8 cellular contexts compared by ENCODE assay signal in the genomic region with DNA sequence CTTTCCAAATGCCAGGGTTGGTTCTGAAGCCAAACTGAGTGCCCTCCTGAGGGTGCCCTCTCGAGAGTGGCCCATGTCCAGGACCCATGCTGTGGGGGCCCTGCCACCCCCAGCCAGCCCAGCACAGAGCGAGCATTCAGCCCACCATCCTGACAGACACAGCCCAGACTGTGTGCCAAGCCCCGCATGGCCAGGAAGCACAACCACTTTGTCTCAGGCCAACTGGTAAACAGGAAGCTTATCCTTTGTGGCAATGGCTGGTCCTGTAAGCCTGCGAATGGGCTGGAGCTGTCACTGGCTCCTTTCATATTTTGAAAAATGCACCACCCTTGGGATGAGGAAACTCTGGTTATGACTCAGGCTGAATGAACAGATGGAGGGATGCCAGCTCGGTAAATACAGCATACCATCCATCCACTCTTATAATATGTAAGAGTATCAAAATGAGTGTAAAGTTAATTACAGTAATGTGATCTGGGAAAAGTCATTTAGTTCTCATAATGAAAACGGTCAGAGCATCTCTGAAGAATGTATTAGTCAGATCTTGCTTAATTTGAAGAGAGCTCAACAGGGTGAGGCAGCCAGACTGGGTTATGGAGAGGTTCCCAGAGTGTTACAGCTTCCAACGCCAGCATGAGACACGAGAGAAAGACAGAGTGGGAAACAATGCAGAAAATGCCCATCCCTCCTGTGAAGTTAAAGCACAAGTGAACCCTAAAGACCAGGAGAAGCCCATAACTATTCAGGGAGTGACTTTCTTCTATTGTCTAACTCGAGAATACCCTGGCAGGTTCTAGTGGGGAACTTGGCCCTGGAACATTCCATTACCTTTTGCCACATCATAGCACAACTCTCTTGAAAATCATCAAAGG.
DNase-seq lines count a peak whose midpoint lies in the region; ATAC-seq, FAIRE-seq and TF ChIP-seq lines count a peak whose summit lies in the region.

No MANE protein-coding gene starts in this region.

- H3K27ac ChIP-seq in ACC112 (ENCODE audit: low read depth, low read length) (peak overlapping the region; percentile 100), OCI-LY3 (ENCODE audit: low read length) (peak overlapping the region; percentile 97), pancreas (peak overlapping the region; percentile 61 to 89 (median 80))

- H3K4me2 ChIP-seq in OCI-LY3 (ENCODE audit: low read length) = peak overlapping the region; percentile 95

- intact Hi-C loops in pancreas (cut with DNase I) = no loop called here

- H3K36me3 ChIP-seq in ACC112 (ENCODE audit: insufficient read depth, low read length) (peaks cover 3% of the 10 kb centered on the region; the same call in 1 of the 2 replicates), OCI-LY3 (replicated peaks; ENCODE audit: low read depth, low read length) (peaks cover 37% of the 10 kb centered on the region), pancreas (peaks cover 0 to 6% (median 0%) of the 10 kb centered on the region in 3 donors)

- H3K79me2 ChIP-seq in ACC112 (ENCODE audit: control insufficient read depth, insufficient read depth, low read length, unreplicated experiment) (peaks cover 13% of the 10 kb centered on the region), OCI-LY3 (ENCODE audit: low read length) (peaks cover 16% of the 10 kb centered on the region)

- no peaks in the 10 kb centered on the region for H3K9me3 Mint-ChIP-seq in activated naive CD8-positive, alpha-beta T cell treated with anti-CD3 and anti-CD28 coated beads, Interleukin-2, amount 10 ng/mL, durations not matched to agents 7 days and 5 days
- peaks cover 14% of the 10 kb centered on the region for H3K9me3 Mint-ChIP-seq in glutamatergic neuron (ENCODE audit: unreplicated experiment)

- peak overlapping the region; percentile 85 for H3K27ac Mint-ChIP-seq in activated naive CD8-positive, alpha-beta T cell treated with anti-CD3 and anti-CD28 coated beads, Interleukin-2, amount 10 ng/mL, durations not matched to agents 7 days and 5 days
- H3K27ac Mint-ChIP-seq in glutamatergic neuron (ENCODE audit: unreplicated experiment) = peak overlapping the region; percentile 96

- WGBS in pancreas, 2 donors = 47 to 49% methylated on average over 9 of the region's 9 CpGs

- FAIRE-seq in pancreas (lab: Jason Lieb, UNC) = no peak

- peak overlapping the region; percentile 74 for H3K4me3 Mint-ChIP-seq in activated naive CD8-positive, alpha-beta T cell treated with anti-CD3 and anti-CD28 coated beads, Interleukin-2, amount 10 ng/mL, durations not matched to agents 7 days and 5 days
- peak overlapping the region; percentile 43 for H3K4me3 Mint-ChIP-seq in glutamatergic neuron (ENCODE audit: unreplicated experiment)

- peaks cover 5% of the 10 kb centered on the region for H3K9me3 ChIP-seq in OCI-LY3 (ENCODE audit: insufficient read depth, low read length)
- no peaks in the 10 kb centered on the region for H3K9me3 ChIP-seq in pancreas

- H3K4me3 ChIP-seq in ACC112 (ENCODE audit: low read depth, low read length) (peak overlapping the region; percentile 60), OCI-LY3 (ENCODE audit: low read length) (peak overlapping the region; percentile 70), pancreas (no peak overlapping the region)

- H4K20me1 ChIP-seq in OCI-LY3 (ENCODE audit: insufficient read depth, low read length) = peaks cover 27% of the 10 kb centered on the region

- DNase-seq in activated naive CD8-positive, alpha-beta T cell treated with anti-CD3 and anti-CD28 coated beads, Interleukin-2, amount 10 ng/mL, durations not matched to agents 7 days and 5 days = no peak
- no peak for DNase-seq in glutamatergic neuron
- DNase-seq in pancreas = peak; percentile 46 to 73 (median 62)

- POLR2A ChIA-PET in activated naive CD8-positive, alpha-beta T cell treated with anti-CD3 and anti-CD28 coated beads, Interleukin-2, amount 10 ng/mL, durations not matched to agents 7 days and 5 days (lab: Charles Lee) = interaction anchor here (0.6 to 5.5 kb wide), 9 partner anchors 9 to 610 kb away, joined by 3 to 127 read pairs (median 3); a partner anchor contains a TSS

- no peaks in the 10 kb centered on the region for H3K27me3 Mint-ChIP-seq in activated naive CD8-positive, alpha-beta T cell treated with anti-CD3 and anti-CD28 coated beads, Interleukin-2, amount 10 ng/mL, durations not matched to agents 7 days and 5 days
- peaks cover 6% of the 10 kb centered on the region for H3K27me3 Mint-ChIP-seq in glutamatergic neuron (ENCODE audit: unreplicated experiment)

- H3K9ac ChIP-seq in OCI-LY3 (ENCODE audit: low read length) = peak overlapping the region; percentile 75

- H3K4me1 Mint-ChIP-seq in activated naive CD8-positive, alpha-beta T cell treated with anti-CD3 and anti-CD28 coated beads, Interleukin-2, amount 10 ng/mL, durations not matched to agents 7 days and 5 days = peaks cover 86% of the 10 kb centered on the region
- peaks cover 53% of the 10 kb centered on the region for H3K4me1 Mint-ChIP-seq in glutamatergic neuron (ENCODE audit: low read depth, unreplicated experiment)

- no peak for TF ChIP-seq CTCF in OCI-LY3 (IDR thresholded peaks at IDR 0.05; ENCODE audit: low read depth, low read length)
- no peak for TF ChIP-seq CTCF in glutamatergic neuron (IDR thresholded peaks at IDR 0.05; ENCODE audit: partially characterized antibody, unreplicated experiment)
- no peak for TF ChIP-seq CTCF in pancreas (IDR thresholded peaks at IDR 0.05)

- H3K36me3 Mint-ChIP-seq in activated naive CD8-positive, alpha-beta T cell treated with anti-CD3 and anti-CD28 coated beads, Interleukin-2, amount 10 ng/mL, durations not matched to agents 7 days and 5 days = peaks cover 27% of the 10 kb centered on the region
- H3K36me3 Mint-ChIP-seq in glutamatergic neuron (ENCODE audit: unreplicated experiment) = peaks cover 4% of the 10 kb centered on the region

- ATAC-seq in GM18517 (IDR thresholded peaks at IDR 0.05; ENCODE audit: unreplicated experiment) (peak; percentile 2), HG03432 (IDR thresholded peaks at IDR 0.05; ENCODE audit: unreplicated experiment) (peak; percentile 24), pancreas (peak; percentile 70 to 85 (median 82)), GM21619 (IDR thresholded peaks at IDR 0.05; ENCODE audit: unreplicated experiment) (no peak)
- peak; percentile 8 for ATAC-seq in activated naive CD8-positive, alpha-beta T cell treated with anti-CD3 and anti-CD28 coated beads, Interleukin-2, amount 10 ng/mL, durations not matched to agents 7 days and 5 days (ENCODE audit: low read depth)

- H3K4me1 ChIP-seq in ACC112 (ENCODE audit: control insufficient read depth, insufficient read depth, low read length, unreplicated experiment) (peaks cover 65% of the 10 kb centered on the region), OCI-LY3 (ENCODE audit: low read length) (peaks cover 71% of the 10 kb centered on the region), pancreas (peaks cover 0 to 48% (median 22%) of the 10 kb centered on the region in 3 donors)

- H3K27me3 ChIP-seq in ACC112 (ENCODE audit: insufficient read depth, low read length) (no peaks in the 10 kb centered on the region), OCI-LY3 (ENCODE audit: low read depth, low read length) (no peaks in the 10 kb centered on the region), pancreas (no peaks in the 10 kb centered on the region)

- H2AFZ ChIP-seq in ACC112 (ENCODE audit: low read length, unreplicated experiment) = no peak overlapping the region
- no peak overlapping the region for H2AFZ ChIP-seq in OCI-LY3 (ENCODE audit: low read depth, low read length)

Comparison
In these comparisons a context has a peak if more than half of its experiments do, and no peak if none do; other contexts are left out.
1. H3K4me3 ChIP-seq: peak in ACC112 (single experiment) and OCI-LY3 (single experiment); none in pancreas (0 of 4).
2. DNase-seq: peak in pancreas (6 of 6); none in activated naive CD8-positive, alpha-beta T cell treated with anti-CD3 and anti-CD28 coated beads, Interleukin-2, amount 10 ng/mL, durations not matched to agents 7 days and 5 days (single experiment) and glutamatergic neuron (single experiment).
3. Peak in every context shown above with its lines, with median percentiles within 50 percentile points of each other: H3K27ac ChIP-seq.